In the genomic region with DNA sequence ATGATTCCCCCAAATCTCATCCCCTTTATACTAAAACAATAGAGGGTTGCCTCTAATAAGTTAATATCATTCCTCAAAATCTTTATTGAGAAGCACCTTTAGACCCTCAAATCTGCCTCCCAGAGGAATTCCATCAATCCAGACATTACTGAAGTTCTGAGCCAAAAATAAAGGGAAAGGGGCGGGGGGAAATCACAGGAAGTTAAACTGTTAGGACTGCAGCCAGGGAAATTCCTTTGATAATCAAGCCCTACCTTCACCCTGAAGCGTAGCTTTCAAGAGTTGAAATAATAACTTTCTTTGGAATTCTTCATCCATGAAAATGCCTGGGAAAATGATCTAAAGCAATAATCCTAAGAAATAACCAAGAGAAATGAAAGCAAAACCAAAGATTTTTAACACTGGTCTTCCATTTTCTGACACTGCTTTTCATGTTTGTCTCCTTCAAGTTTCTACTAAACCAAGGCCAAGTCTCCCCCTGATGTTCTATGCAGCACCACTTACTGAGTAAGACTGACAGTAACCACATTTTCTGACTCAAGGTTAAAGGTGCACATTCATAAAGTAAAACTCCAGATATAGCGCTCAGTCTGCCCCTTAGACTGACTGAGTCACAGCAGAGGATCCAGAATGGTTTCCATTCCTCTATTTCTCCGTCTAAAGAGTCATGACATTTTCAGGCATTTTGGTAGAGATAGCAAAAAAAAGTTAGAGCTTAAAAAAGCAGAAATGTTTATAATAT, we compare ENCODE assay signal across 8 cellular contexts.
DNase-seq lines count a peak whose midpoint lies in the region; ATAC-seq and TF ChIP-seq lines count a peak whose summit lies in the region.

No MANE protein-coding gene starts in this region.

- POLR2A ChIA-PET in GM10248 (lab: Yijun Ruan, JAX), result no interaction called here
- POLR2A ChIA-PET in activated CD4-positive, alpha-beta memory T cell treated with anti-CD3 and anti-CD28 coated beads, Interleukin-2, amount 10 ng/mL, durations not matched to agents 7 days and 5 days (lab: Charles Lee), result no interaction called here

- H3K27me3 ChIP-seq in endocrine pancreas (ENCODE audit: control insufficient read depth, insufficient read depth, low read length) (no peaks in the 10 kb centered on the region), parathyroid adenoma (ENCODE audit: control insufficient read depth, insufficient read depth, low read length) (no peaks in the 10 kb centered on the region)

- no peaks in the 10 kb centered on the region for H3K4me1 Mint-ChIP-seq in activated CD4-positive, alpha-beta memory T cell treated with anti-CD3 and anti-CD28 coated beads, Interleukin-2, amount 10 ng/mL, durations not matched to agents 7 days and 5 days

- H3K36me3 Mint-ChIP-seq in activated CD4-positive, alpha-beta memory T cell treated with anti-CD3 and anti-CD28 coated beads, Interleukin-2, amount 10 ng/mL, durations not matched to agents 7 days and 5 days (ENCODE audit: low read depth), result no peaks in the 10 kb centered on the region

- peak overlapping the region; percentile 83 for H3K27ac ChIP-seq in parathyroid adenoma

- no peaks in the 10 kb centered on the region for H3K79me2 ChIP-seq in parathyroid adenoma

- no peaks in the 10 kb centered on the region for H3K9me3 Mint-ChIP-seq in activated CD4-positive, alpha-beta memory T cell treated with anti-CD3 and anti-CD28 coated beads, Interleukin-2, amount 10 ng/mL, durations not matched to agents 7 days and 5 days

- DNase-seq in GM10248 (ENCODE audit: extremely low spot score) (peak; percentile 45), LHCN-M2 (ENCODE audit: low read depth) (peak; percentile 92), NCI-H1048 (lab: John Stamatoyannopoulos, UW) (no peak)
- DNase-seq in activated CD4-positive, alpha-beta memory T cell treated with anti-CD3 and anti-CD28 coated beads, Interleukin-2, amount 10 ng/mL, durations not matched to agents 7 days and 5 days, result no peak
- no peak for DNase-seq in activated effector memory CD4-positive, alpha-beta T cell treated with Interleukin-2 at 50 U/mL for 16 hours

- ATAC-seq in GM21786 (IDR thresholded peaks at IDR 0.05; ENCODE audit: unreplicated experiment), result peak; percentile 94

- H3K9me3 ChIP-seq in endocrine pancreas (ENCODE audit: control insufficient read depth, low read length) (no peaks in the 10 kb centered on the region), parathyroid adenoma (ENCODE audit: control insufficient read depth, low read length) (no peaks in the 10 kb centered on the region)

- TF ChIP-seq CTCF in GM10248 (IDR thresholded peaks at IDR 0.05; ENCODE audit: control extremely low read depth, extremely low read depth, low read depth, missing control alignments), result no peak
- no peak for TF ChIP-seq CTCF in parathyroid adenoma (IDR thresholded peaks at IDR 0.05)

- peak overlapping the region; percentile 28 for H3K4me2 ChIP-seq in parathyroid adenoma (ENCODE audit: low read length)

- no peak overlapping the region for H3K27ac Mint-ChIP-seq in activated CD4-positive, alpha-beta memory T cell treated with anti-CD3 and anti-CD28 coated beads, Interleukin-2, amount 10 ng/mL, durations not matched to agents 7 days and 5 days

- no peak overlapping the region for H3K4me3 Mint-ChIP-seq in activated CD4-positive, alpha-beta memory T cell treated with anti-CD3 and anti-CD28 coated beads, Interleukin-2, amount 10 ng/mL, durations not matched to agents 7 days and 5 days

- H3K27me3 Mint-ChIP-seq in activated CD4-positive, alpha-beta memory T cell treated with anti-CD3 and anti-CD28 coated beads, Interleukin-2, amount 10 ng/mL, durations not matched to agents 7 days and 5 days, result no peaks in the 10 kb centered on the region

- H3K9ac ChIP-seq in endocrine pancreas (ENCODE audit: control insufficient read depth, insufficient read depth, low read length), result no peak overlapping the region
- no peak overlapping the region for H3K9ac ChIP-seq in parathyroid adenoma

- H3K36me3 ChIP-seq in endocrine pancreas (ENCODE audit: control insufficient read depth, insufficient read depth, low read length) (no peaks in the 10 kb centered on the region), parathyroid adenoma (ENCODE audit: control insufficient read depth, insufficient read depth, low read length) (no peaks in the 10 kb centered on the region)

- CTCF ChIA-PET in GM10248 (lab: Yijun Ruan, JAX), result interaction anchor here (0.9 kb wide), 1 partner anchor 12 kb away, joined by 3 read pairs; no protein-coding TSS in a partner anchor
- CTCF ChIA-PET in activated CD4-positive, alpha-beta memory T cell treated with anti-CD3 and anti-CD28 coated beads, Interleukin-2, amount 10 ng/mL, durations not matched to agents 7 days and 5 days (lab: Charles Lee), result no interaction called here

- H3K4me1 ChIP-seq in endocrine pancreas (ENCODE audit: control insufficient read depth, insufficient read depth, low read length) (peaks cover 27% of the 10 kb centered on the region), parathyroid adenoma (peaks cover 20% of the 10 kb centered on the region)

- H2AFZ ChIP-seq in parathyroid adenoma, result peak overlapping the region; percentile 70

- H3K4me3 ChIP-seq in endocrine pancreas (ENCODE audit: control insufficient read depth, insufficient read depth, low read length) (peak overlapping the region; percentile 64), parathyroid adenoma (ENCODE audit: low read depth, low read length) (peak overlapping the region; percentile 28)

Comparison
In these comparisons a context has a peak if more than half of its experiments do, and no peak if none do; other contexts are left out.
1. DNase-seq: peak in GM10248 (single experiment) and LHCN-M2 (single experiment); none in activated CD4-positive, alpha-beta memory T cell treated with anti-CD3 and anti-CD28 coated beads, Interleukin-2, amount 10 ng/mL, durations not matched to agents 7 days and 5 days (single experiment), NCI-H1048 (single experiment) and activated effector memory CD4-positive, alpha-beta T cell treated with Interleukin-2 at 50 U/mL for 16 hours (single experiment).